8 cellular contexts compared by ENCODE assay signal in genomic region chr16:31105677-31106213, GRCh38. TPM values are rescaled to one million over a fixed set of nuclear protein-coding genes. Genes with fewer than 3 reads are reported as not detected.
DNase-seq lines count a peak whose midpoint lies in the region; ATAC-seq and TF ChIP-seq lines count a peak whose summit lies in the region.

No MANE protein-coding gene starts in this region.

- H2AFZ ChIP-seq in SK-N-SH (ENCODE audit: low read depth) = peak overlapping the region; percentile 93

- peak in 1 of 2 experiments; percentile 60; a peak in 2 of 4 replicates for TF ChIP-seq EP300 in SK-N-SH (IDR thresholded peaks at IDR 0.05; ENCODE audit: borderline replicate concordance in 1 of 2, low read depth in 1 of 2, low read length in 1 of 2)

- H3K9ac ChIP-seq in SK-N-SH = peak overlapping the region; percentile 41; the same call in 1 of the 2 replicates

- peaks cover 12% of the 10 kb centered on the region for H3K27me3 Mint-ChIP-seq in activated naive CD4-positive, alpha-beta T cell treated with anti-CD3 and anti-CD28 coated beads, Interleukin-2, amount 10 ng/mL, durations not matched to agents 7 days and 5 days

- TF ChIP-seq RAD21 in SK-N-SH (IDR thresholded peaks at IDR 0.05; ENCODE audit: low read length) = peak; percentile 50

- peak overlapping the region; percentile 73 for H3K27ac Mint-ChIP-seq in activated naive CD4-positive, alpha-beta T cell treated with anti-CD3 and anti-CD28 coated beads, Interleukin-2, amount 10 ng/mL, durations not matched to agents 7 days and 5 days

- no peak overlapping the region for H3K4me3 Mint-ChIP-seq in activated naive CD4-positive, alpha-beta T cell treated with anti-CD3 and anti-CD28 coated beads, Interleukin-2, amount 10 ng/mL, durations not matched to agents 7 days and 5 days

- no peaks in the 10 kb centered on the region for H3K9me3 Mint-ChIP-seq in activated naive CD4-positive, alpha-beta T cell treated with anti-CD3 and anti-CD28 coated beads, Interleukin-2, amount 10 ng/mL, durations not matched to agents 7 days and 5 days

- H3K36me3 Mint-ChIP-seq in activated naive CD4-positive, alpha-beta T cell treated with anti-CD3 and anti-CD28 coated beads, Interleukin-2, amount 10 ng/mL, durations not matched to agents 7 days and 5 days = peaks cover 13% of the 10 kb centered on the region

- peak; percentile 83 for TF ChIP-seq CTCF in GM12872 (IDR thresholded peaks at IDR 0.05; ENCODE audit: insufficient read depth, low read depth, low read length)
- peak; percentile 73 for TF ChIP-seq CTCF in SK-N-SH (IDR thresholded peaks at IDR 0.05)
- peak; percentile 79 for TF ChIP-seq CTCF in cardiac muscle cell (IDR thresholded peaks at IDR 0.05; ENCODE audit: low read depth, low read length)

- H3K36me3 ChIP-seq in SK-N-SH (replicated peaks in 1 of 2; ENCODE audit: control insufficient read depth in 1 of 2, insufficient read depth in 2 of 2, low read length in 1 of 2) (peaks cover 14 to 15% of the 10 kb centered on the region in 2 experiments), cardiac muscle cell (peaks cover 10% of the 10 kb centered on the region), aorta (ENCODE audit: control insufficient read depth in 1 of 2, insufficient read depth in 2 of 2, low read length in 1 of 2) (no peaks in the 10 kb centered on the region)

- H3K27me3 ChIP-seq in SK-N-SH (ENCODE audit: insufficient read depth) (no peaks in the 10 kb centered on the region), cardiac muscle cell (no peaks in the 10 kb centered on the region), aorta (ENCODE audit: control insufficient read depth in 1 of 2, insufficient read depth in 2 of 2, low read length in 1 of 2) (no peaks in the 10 kb centered on the region)

- peaks cover 8 to 25% of the 10 kb centered on the region in 2 experiments; a peak in 2 of 4 replicates for H3K4me1 ChIP-seq in SK-N-SH (ENCODE audit: control insufficient read depth in 1 of 2, insufficient read depth in 2 of 2, low read depth in 1 of 2, low read length in 1 of 2)
- H3K4me1 ChIP-seq in cardiac muscle cell (ENCODE audit: low read depth) = no peaks in the 10 kb centered on the region
- H3K4me1 ChIP-seq in aorta (ENCODE audit: control insufficient read depth in 1 of 2, insufficient read depth in 2 of 2, low read length in 2 of 2) = no peaks in the 10 kb centered on the region

- DNase-seq in HT-29 (ENCODE audit: low spot score) = peak; percentile 73
- DNase-seq in SK-N-SH = peak; percentile 96
- peak; percentile 85 for DNase-seq in activated naive CD4-positive, alpha-beta T cell treated with anti-CD3 and anti-CD28 coated beads, Interleukin-2, amount 10 ng/mL, durations not matched to agents 7 days and 5 days
- DNase-seq in cardiac muscle cell (ENCODE audit: low read depth in 1 of 2, low spot score in 1 of 2) = peak; percentile 79 to 81
- peak; percentile 40 for DNase-seq in renal cortical epithelial cell (ENCODE audit: low read depth)
- peak; percentile 91 to 95 for DNase-seq in aorta

- H4K20me1 ChIP-seq in SK-N-SH (ENCODE audit: insufficient read depth) = no peaks in the 10 kb centered on the region

- no peaks in the 10 kb centered on the region for H3F3A ChIP-seq in SK-N-SH (replicated peaks; ENCODE audit: insufficient read depth)

- H3K9me3 ChIP-seq in SK-N-SH = no peaks in the 10 kb centered on the region
- H3K9me3 ChIP-seq in cardiac muscle cell (ENCODE audit: low read depth) = no peaks in the 10 kb centered on the region
- H3K9me3 ChIP-seq in aorta (ENCODE audit: control insufficient read depth, low read length) = no peaks in the 10 kb centered on the region

- H3K4me3 ChIP-seq in SK-N-SH (ENCODE audit: low read depth in 2 of 2, low read length in 1 of 2) (no peak overlapping the region), cardiac muscle cell (no peak overlapping the region), aorta (ENCODE audit: low read length in 2 of 2) (no peak overlapping the region)

- ATAC-seq in aorta (ENCODE audit: low FRiP score) (peak; percentile 90), HG03097 (IDR thresholded peaks at IDR 0.05; ENCODE audit: low FRiP score, unreplicated experiment) (no peak)

- 20% methylated on average over 16 of the region's 33 CpGs for WGBS in SK-N-SH (ENCODE audit: low lambda C conversion rate)
- WGBS in aorta, 2 donors = 10 to 12% methylated on average over 31 to 33 of the region's 33 CpGs

- peaks cover 31% of the 10 kb centered on the region for H3K4me1 Mint-ChIP-seq in activated naive CD4-positive, alpha-beta T cell treated with anti-CD3 and anti-CD28 coated beads, Interleukin-2, amount 10 ng/mL, durations not matched to agents 7 days and 5 days

- H3K9me2 ChIP-seq in SK-N-SH = no peaks in the 10 kb centered on the region

- H3K4me2 ChIP-seq in SK-N-SH = no peak overlapping the region

- H3K79me2 ChIP-seq in SK-N-SH (ENCODE audit: insufficient read depth) = peaks cover 23% of the 10 kb centered on the region

- CTCF ChIA-PET in SK-N-SH (lab: Yijun Ruan, JAX) = no interaction called here
- CTCF ChIA-PET in activated naive CD4-positive, alpha-beta T cell treated with anti-CD3 and anti-CD28 coated beads, Interleukin-2, amount 10 ng/mL, durations not matched to agents 7 days and 5 days (lab: Charles Lee) = no interaction called here

- peak overlapping the region; percentile 51 to 91; a peak in 3 of 4 replicates for H3K27ac ChIP-seq in SK-N-SH (ENCODE audit: low read depth in 2 of 2, low read length in 1 of 2)
- H3K27ac ChIP-seq in cardiac muscle cell = no peak overlapping the region
- no peak overlapping the region for H3K27ac ChIP-seq in aorta (ENCODE audit: low read depth in 1 of 2, low read length in 2 of 2)

- POLR2A ChIA-PET in SK-N-SH (lab: Yijun Ruan, JAX) = no interaction called here

- intact Hi-C loops in aorta (cut with DNase I) = loop anchor here in 1 of 2 donors (5.0 kb wide), 1 partner anchor 37 kb away; no protein-coding TSS in a partner anchor

TF ChIP-seq in SK-N-SH, 30 proteins besides CTCF, POLR2A, EP300 and RAD21 (continues in another document):
- TF ChIP-seq SIN3A (IDR thresholded peaks at IDR 0.05; ENCODE audit: borderline replicate concordance, low read depth, low read length) = peak; percentile 36; the same call in 1 of the 2 replicates
- no peak for TF ChIP-seq ELF1 (IDR thresholded peaks at IDR 0.05)
- no peak for TF ChIP-seq NRF1 (IDR thresholded peaks at IDR 0.05; ENCODE audit: low read depth, low read length)
- TF ChIP-seq USF1 (IDR thresholded peaks at IDR 0.05; ENCODE audit: borderline replicate concordance, low read depth) = peak; percentile 44; the same call in 1 of the 2 replicates
- 0 out of 2 replicates have a peak, but pooled peaks have one; percentile 16 for TF ChIP-seq TAF1 (IDR thresholded peaks at IDR 0.05; ENCODE audit: borderline replicate concordance, low read depth, low read length)
- TF ChIP-seq MXI1 (IDR thresholded peaks at IDR 0.05; ENCODE audit: low read depth, low read length) = peak; percentile 95
- TF ChIP-seq CHD2 (IDR thresholded peaks at IDR 0.05; ENCODE audit: low read length, partially characterized antibody) = no peak
- no peak for TF ChIP-seq RFX5 (IDR thresholded peaks at IDR 0.05; ENCODE audit: low read length)

RNA-seq across cellular contexts. Expression of gene BCKDK, which starts 2.4 kb away (rescaled TPM):
- 53.2 and 56.3 TPM in 2 replicates for total RNA-seq in HT-29 (2014; rRNA removed; shearing (Covaris generic))
- polyA plus RNA-seq in SK-N-SH (2012; rRNA removed) (57.9 and 73.2 TPM in 2 replicates), cardiac muscle cell (147 and 151 TPM in 2 replicates), aorta (10 to 100 TPM; 16.7 to 32.0 TPM)
- 30.1 and 46.9 TPM in 2 replicates for polyA plus RNA-seq in SK-N-SH (2012; cell fraction: cytosol; rRNA removed)
- polyA plus RNA-seq in SK-N-SH (2012; cell fraction: nucleus; rRNA removed) = 72.8 and 93.1 TPM in 2 replicates
- total RNA-seq in cardiac muscle cell (109 and 121 TPM in 2 replicates), renal cortical epithelial cell (13.9 and 44.5 TPM in 2 replicates), aorta (10 to 100 TPM; 28.6 to 37.2 TPM)

RNA-seq across cellular contexts. Expression of gene VKORC1, which starts 11.1 kb away (rescaled TPM):
- 72.3 and 74.4 TPM in 2 replicates for total RNA-seq in HT-29 (2014; rRNA removed; shearing (Covaris generic))
- polyA plus RNA-seq in SK-N-SH (2012; rRNA removed) (419 and 434 TPM in 2 replicates), cardiac muscle cell (161 and 188 TPM in 2 replicates), aorta (100 to 1,000 TPM; 143 to 206 TPM)
- polyA plus RNA-seq in SK-N-SH (2012; cell fraction: cytosol; rRNA removed) = 265 and 341 TPM in 2 replicates
- 174 and 208 TPM in 2 replicates for polyA plus RNA-seq in SK-N-SH (2012; cell fraction: nucleus; rRNA removed)
- total RNA-seq in cardiac muscle cell (146 and 148 TPM in 2 replicates), renal cortical epithelial cell (89.1 and 128 TPM in 2 replicates), aorta (100 to 1,000 TPM in 1 of 2 donors, 10 to 100 TPM in 1; 75.7 to 109 TPM)

RNA-seq across cellular contexts. Expression of gene KAT8, which starts 11.7 kb away (rescaled TPM):
- 50.1 and 55.7 TPM in 2 replicates for total RNA-seq in HT-29 (2014; rRNA removed; shearing (Covaris generic))
- polyA plus RNA-seq in SK-N-SH (2012; rRNA removed) = 51.8 and 52.0 TPM in 2 replicates
- 36.2 and 44.6 TPM in 2 replicates for polyA plus RNA-seq in SK-N-SH (2012; cell fraction: cytosol; rRNA removed)
- 94.8 and 120 TPM in 2 replicates for polyA plus RNA-seq in SK-N-SH (2012; cell fraction: nucleus; rRNA removed)
- total RNA-seq in cardiac muscle cell = 88.8 and 112 TPM in 2 replicates
- 63.0 and 80.6 TPM in 2 replicates for polyA plus RNA-seq in cardiac muscle cell
- total RNA-seq in renal cortical epithelial cell = 33.5 and 45.1 TPM in 2 replicates
- total RNA-seq in aorta = 10 to 100 TPM; 51.6 to 61.1 TPM
- 10 to 100 TPM; 24.3 to 65.7 TPM for polyA plus RNA-seq in aorta

RNA-seq across cellular contexts. Expression of gene PRSS53, which starts 17.0 kb away (rescaled TPM):
- total RNA-seq in HT-29 (2014; rRNA removed; shearing (Covaris generic)) = 1.3 and 3.7 TPM in 2 replicates
- polyA plus RNA-seq in SK-N-SH (2012; rRNA removed) (3.1 and 4.9 TPM in 2 replicates), cardiac muscle cell (0.35 and 0.94 TPM in 2 replicates), aorta (10 to 100 TPM in 1 of 2 donors, 1 to 10 TPM in 1; 3.6 to 12.9 TPM)
- 0.23 and 0.45 TPM in 2 replicates for polyA plus RNA-seq in SK-N-SH (2012; cell fraction: cytosol; rRNA removed)
- 37.4 and 41.9 TPM in 2 replicates for polyA plus RNA-seq in SK-N-SH (2012; cell fraction: nucleus; rRNA removed)
- total RNA-seq in cardiac muscle cell (2.7 and 5.8 TPM in 2 replicates), renal cortical epithelial cell (0.52 and 1.9 TPM in 2 replicates), aorta (1 to 10 TPM; 2.4 to 6.0 TPM)

RNA-seq across cellular contexts. Expression of gene PRSS8, which starts 29.8 kb away (rescaled TPM):
- 116 and 128 TPM in 2 replicates for total RNA-seq in HT-29 (2014; rRNA removed; shearing (Covaris generic))
- polyA plus RNA-seq in SK-N-SH (2012; rRNA removed) = 0.05 and 0.07 TPM in 2 replicates
- 0.05 and 0.13 TPM in 2 replicates for polyA plus RNA-seq in SK-N-SH (2012; cell fraction: cytosol; rRNA removed)
- 0.11 and 0.14 TPM in 2 replicates for polyA plus RNA-seq in SK-N-SH (2012; cell fraction: nucleus; rRNA removed)
- 11.6 TPM in 2 replicates for total RNA-seq in cardiac muscle cell
- polyA plus RNA-seq in cardiac muscle cell = 19.5 and 22.5 TPM in 2 replicates
- total RNA-seq in renal cortical epithelial cell = 3.8 and 17.7 TPM in 2 replicates
- total RNA-seq in aorta = not detected
- polyA plus RNA-seq in aorta = 10 to 100 TPM in 1 of 2 donors, under 1 TPM in 1; 0.77 to 11.9 TPM

Comparison
In these comparisons a context has a peak if more than half of its experiments do, and no peak if none do; other contexts are left out.
1. DNase-seq: peak in every context shown above with its lines; median percentile 96 in SK-N-SH; 93 in aorta; 85 in activated naive CD4-positive, alpha-beta T cell treated with anti-CD3 and anti-CD28 coated beads, Interleukin-2, amount 10 ng/mL, durations not matched to agents 7 days and 5 days; 80 in cardiac muscle cell; 73 in HT-29; 40 in renal cortical epithelial cell.
2. H3K27ac ChIP-seq: peak in SK-N-SH (2 of 2); none in cardiac muscle cell (single experiment) and aorta (0 of 2).
3. Peak in every context shown above with its lines, with median percentiles within 50 percentile points of each other: CTCF ChIP-seq.